In the genomic region with DNA sequence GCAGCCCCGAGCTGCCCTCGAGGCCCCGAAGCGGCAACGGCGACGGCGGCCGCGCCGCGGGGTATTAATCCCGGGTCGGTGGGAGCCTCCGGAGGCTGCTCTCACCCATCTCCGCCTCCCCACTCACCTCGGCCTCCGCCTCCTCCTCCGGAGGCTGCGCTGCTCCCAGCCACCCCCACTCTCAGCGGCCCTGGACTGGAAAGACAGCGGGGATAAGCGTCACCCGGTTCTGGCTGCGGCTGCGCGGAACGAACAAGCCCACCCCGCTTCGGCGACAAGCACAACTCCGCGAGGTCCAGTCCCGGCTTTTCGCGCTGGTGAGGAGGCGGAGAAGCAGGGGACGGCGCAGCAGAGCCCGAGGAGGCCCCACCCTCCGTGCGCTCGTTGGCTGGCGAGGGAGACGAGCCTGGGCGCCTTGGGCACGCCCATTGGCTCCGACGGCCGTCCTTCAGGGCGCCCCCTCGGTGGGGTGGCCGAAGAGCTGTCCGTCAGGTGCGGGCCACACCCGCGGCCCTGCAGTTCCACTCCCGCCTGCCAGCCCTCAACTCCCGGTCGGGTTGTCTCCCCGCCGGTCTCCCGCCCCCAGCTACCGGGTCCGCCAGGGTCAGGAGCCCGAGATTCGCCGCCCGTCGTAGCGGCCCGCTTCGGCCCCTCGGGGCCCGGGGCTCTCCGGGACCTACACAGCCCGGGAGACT, we compare ENCODE assay signal across 8 cellular contexts. TPM values are rescaled to one million over a fixed set of nuclear protein-coding genes. Genes with fewer than 3 reads are reported as not detected.
DNase-seq lines count a peak whose midpoint lies in the region; ATAC-seq and TF ChIP-seq lines count a peak whose summit lies in the region.

A gene (minus strand): TSS at position 327 of the 695 bp plus-strand sequence. CDS start 11,469 bp downstream, outside the sequence.

- H3K36me3 ChIP-seq in NT2/D1 (ENCODE audit: insufficient read depth, insufficient read length, low read length) = peaks cover 3% of the 10 kb centered on the region
- H3K36me3 ChIP-seq in endodermal cell (ENCODE audit: control insufficient read depth, insufficient read depth, low read length) = peaks cover 14% of the 10 kb centered on the region

- peak within 1 kb of the TSS; percentile 96 for H3K27ac Mint-ChIP-seq in endodermal cell

- H3K4me3 Mint-ChIP-seq in endodermal cell = peak within 1 kb of the TSS; percentile 92

- H3K4me1 Mint-ChIP-seq in endodermal cell = peaks cover 18% of the 10 kb centered on the region

- peak; percentile 80 for ATAC-seq in GM21367 (IDR thresholded peaks at IDR 0.05; ENCODE audit: unreplicated experiment)

- no peaks in the 10 kb centered on the region for H3K27me3 Mint-ChIP-seq in endodermal cell (ENCODE audit: insufficient read depth)

- no peak for TF ChIP-seq CTCF in endodermal cell (conservative IDR thresholded peaks at IDR 0.05)

- H3K4me3 ChIP-seq in NT2/D1 (ENCODE audit: insufficient read length, low read depth) = peak within 1 kb of the TSS; percentile 71
- H3K4me3 ChIP-seq in endodermal cell (ENCODE audit: low read length) = peak within 1 kb of the TSS; percentile 99

- DNase-seq in COLO829 (ENCODE audit: low spot score) (peak; percentile 95), HUDEP-2 (lab: John Stamatoyannopoulos, UW; ENCODE audit: unreplicated experiment in 76 of 76) (peak; percentile 40 to 98 (median 96)), NT2/D1 (ENCODE audit: low read depth, low spot score) (peak; percentile 96), endodermal cell (peak; percentile 100), mesenteric fat pad (ENCODE audit: low spot score) (peak; percentile 100)
- DNase-seq in activated CD8-positive, alpha-beta memory T cell treated with anti-CD3 and anti-CD28 coated beads, Interleukin-2, amount 50 U/mL, for 1 hour (ENCODE audit: extremely low read depth) = peak; percentile 88
- DNase-seq in stimulated activated CD8-positive, alpha-beta memory T cell treated with anti-CD3 and anti-CD28 coated beads, Interleukin-15, amount 100 ng/mL, for 24 hours (ENCODE audit: low read depth) = peak; percentile 83

- H3K4me1 ChIP-seq in NT2/D1 (ENCODE audit: insufficient read depth, insufficient read length) (no peaks in the 10 kb centered on the region), endodermal cell (ENCODE audit: control insufficient read depth, insufficient read depth, low read length) (no peaks in the 10 kb centered on the region)

- H3K27ac ChIP-seq in endodermal cell (ENCODE audit: low read depth, low read length) = peak within 1 kb of the TSS; percentile 96

- 0% methylated on average over 26 to 77 of the region's 77 CpGs for WGBS in endodermal cell (ENCODE audit: insufficient coverage in 1 of 2, insufficient read length in 1 of 2), 2 experiments

- H3K27me3 ChIP-seq in NT2/D1 (ENCODE audit: insufficient read depth, insufficient read length) (no peaks in the 10 kb centered on the region), endodermal cell (ENCODE audit: control insufficient read depth, insufficient read depth, low read length, poor library complexity, severe bottlenecking) (no peaks in the 10 kb centered on the region)

- H3K9me3 Mint-ChIP-seq in endodermal cell = no peaks in the 10 kb centered on the region

- H3K9me3 ChIP-seq in NT2/D1 (ENCODE audit: insufficient read depth, low read length) (no peaks in the 10 kb centered on the region), endodermal cell (ENCODE audit: control insufficient read depth, low read length) (no peaks in the 10 kb centered on the region)

- H3K9ac ChIP-seq in NT2/D1 (ENCODE audit: insufficient read length, low read depth) = peak within 1 kb of the TSS; percentile 88
- H3K9ac ChIP-seq in endodermal cell (ENCODE audit: extremely low read depth, low read length, poor library complexity, severe bottlenecking) = peak within 1 kb of the TSS; percentile 78

- peaks cover 14% of the 10 kb centered on the region for H3K36me3 Mint-ChIP-seq in endodermal cell (ENCODE audit: low read depth)

RNA-seq across cellular contexts. Expression of the gene that starts here (rescaled TPM):
- total RNA-seq in endodermal cell = 10 to 100 TPM; 10.4 to 12.2 TPM
- 15.2 TPM for polyA plus RNA-seq in endodermal cell (2013, experiment 1 of 2)
- polyA plus RNA-seq in endodermal cell (2013, experiment 2 of 2) = 15.2 TPM
- total RNA-seq in mesenteric fat pad = 18.6 TPM

Comparison
In these comparisons a context has a peak if more than half of its experiments do, and no peak if none do; other contexts are left out.
1. Peak in every context shown above with its lines: DNase-seq, ATAC-seq, H3K4me3 ChIP-seq and H3K27ac ChIP-seq.